Comparison of ENCODE assay signal across 2 cellular contexts in the genomic region with DNA sequence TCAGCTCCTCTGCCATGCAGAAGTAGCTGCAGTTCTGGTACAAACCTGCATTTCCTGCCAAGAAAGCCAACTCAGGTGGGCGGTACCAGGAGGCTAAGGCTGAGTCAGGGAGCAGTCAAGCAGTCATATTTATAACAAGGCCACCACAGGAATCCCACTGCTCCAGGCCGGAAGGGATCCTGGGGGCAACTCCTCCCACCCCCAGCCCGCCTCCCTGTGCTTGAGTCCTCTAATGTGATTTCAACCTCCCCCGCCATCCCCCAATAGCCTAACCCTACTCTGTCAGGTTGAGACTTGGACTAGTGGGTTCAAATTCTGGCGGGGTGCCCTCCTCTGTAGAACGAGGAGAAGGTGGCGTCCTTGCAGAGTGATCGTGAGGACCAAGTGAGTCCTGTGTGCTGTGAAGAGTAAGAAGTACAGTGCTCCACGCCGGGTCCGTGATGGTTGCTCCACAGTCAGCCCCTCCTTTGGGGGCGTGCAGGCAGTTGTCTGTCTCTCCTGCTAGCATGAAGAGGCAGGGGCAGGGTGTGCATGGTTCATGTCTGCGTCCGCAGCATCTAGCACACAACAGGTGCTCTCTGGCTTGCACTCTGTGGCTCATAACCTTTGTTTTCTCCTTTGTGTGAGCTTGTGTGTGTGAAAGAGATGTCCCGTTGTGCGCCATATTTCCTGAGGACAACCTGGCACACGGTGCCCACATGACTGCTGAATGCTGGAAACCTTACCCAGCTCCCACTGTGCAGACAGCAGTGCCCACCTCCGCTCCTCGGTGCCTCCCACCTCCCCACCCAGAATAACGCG.
TF ChIP-seq lines count a peak whose summit lies in the region.

No MANE protein-coding gene starts in this region.

TF ChIP-seq in A549, 52 proteins besides CTCF, POLR2A, EP300 and RAD21 (continued from another document):
- TF ChIP-seq, protein P1, sequence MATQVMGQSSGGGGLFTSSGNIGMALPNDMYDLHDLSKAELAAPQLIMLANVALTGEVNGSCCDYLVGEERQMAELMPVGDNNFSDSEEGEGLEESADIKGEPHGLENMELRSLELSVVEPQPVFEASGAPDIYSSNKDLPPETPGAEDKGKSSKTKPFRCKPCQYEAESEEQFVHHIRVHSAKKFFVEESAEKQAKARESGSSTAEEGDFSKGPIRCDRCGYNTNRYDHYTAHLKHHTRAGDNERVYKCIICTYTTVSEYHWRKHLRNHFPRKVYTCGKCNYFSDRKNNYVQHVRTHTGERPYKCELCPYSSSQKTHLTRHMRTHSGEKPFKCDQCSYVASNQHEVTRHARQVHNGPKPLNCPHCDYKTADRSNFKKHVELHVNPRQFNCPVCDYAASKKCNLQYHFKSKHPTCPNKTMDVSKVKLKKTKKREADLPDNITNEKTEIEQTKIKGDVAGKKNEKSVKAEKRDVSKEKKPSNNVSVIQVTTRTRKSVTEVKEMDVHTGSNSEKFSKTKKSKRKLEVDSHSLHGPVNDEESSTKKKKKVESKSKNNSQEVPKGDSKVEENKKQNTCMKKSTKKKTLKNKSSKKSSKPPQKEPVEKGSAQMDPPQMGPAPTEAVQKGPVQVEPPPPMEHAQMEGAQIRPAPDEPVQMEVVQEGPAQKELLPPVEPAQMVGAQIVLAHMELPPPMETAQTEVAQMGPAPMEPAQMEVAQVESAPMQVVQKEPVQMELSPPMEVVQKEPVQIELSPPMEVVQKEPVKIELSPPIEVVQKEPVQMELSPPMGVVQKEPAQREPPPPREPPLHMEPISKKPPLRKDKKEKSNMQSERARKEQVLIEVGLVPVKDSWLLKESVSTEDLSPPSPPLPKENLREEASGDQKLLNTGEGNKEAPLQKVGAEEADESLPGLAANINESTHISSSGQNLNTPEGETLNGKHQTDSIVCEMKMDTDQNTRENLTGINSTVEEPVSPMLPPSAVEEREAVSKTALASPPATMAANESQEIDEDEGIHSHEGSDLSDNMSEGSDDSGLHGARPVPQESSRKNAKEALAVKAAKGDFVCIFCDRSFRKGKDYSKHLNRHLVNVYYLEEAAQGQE (IDR thresholded peaks at IDR 0.05): no peak
- TF ChIP-seq, protein P2, sequence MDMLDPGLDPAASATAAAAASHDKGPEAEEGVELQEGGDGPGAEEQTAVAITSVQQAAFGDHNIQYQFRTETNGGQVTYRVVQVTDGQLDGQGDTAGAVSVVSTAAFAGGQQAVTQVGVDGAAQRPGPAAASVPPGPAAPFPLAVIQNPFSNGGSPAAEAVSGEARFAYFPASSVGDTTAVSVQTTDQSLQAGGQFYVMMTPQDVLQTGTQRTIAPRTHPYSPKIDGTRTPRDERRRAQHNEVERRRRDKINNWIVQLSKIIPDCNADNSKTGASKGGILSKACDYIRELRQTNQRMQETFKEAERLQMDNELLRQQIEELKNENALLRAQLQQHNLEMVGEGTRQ (IDR thresholded peaks at IDR 0.05): no peak
- no peak for TF ChIP-seq SMC3 (IDR thresholded peaks at IDR 0.05)
- no peak for TF ChIP-seq HOXB13 (CRISPR knock-in tag; IDR thresholded peaks at IDR 0.05; ENCODE audit: low read depth)

TF ChIP-seq in HepG2, 621 proteins besides CTCF, POLR2A, EP300 and RAD21 (continued from another document):
- TF ChIP-seq, protein P2 (IDR thresholded peaks at IDR 0.05; ENCODE audit: low read depth, low read length): no peak
- TF ChIP-seq, protein P2 (CRISPR knock-in tag; IDR thresholded peaks at IDR 0.05; ENCODE audit: borderline replicate concordance): no peak
- TF ChIP-seq ZBTB20 (CRISPR knock-in tag; IDR thresholded peaks at IDR 0.05; ENCODE audit: borderline replicate concordance, low read depth): no peak
- TF ChIP-seq ZNF781 (CRISPR knock-in tag; IDR thresholded peaks at IDR 0.05; ENCODE audit: borderline replicate concordance, not compliant biosample characterization): no peak
- no peak for TF ChIP-seq PCBP1 (IDR thresholded peaks at IDR 0.05; ENCODE audit: borderline replicate concordance, low read depth, low read length)
- TF ChIP-seq, protein P3, sequence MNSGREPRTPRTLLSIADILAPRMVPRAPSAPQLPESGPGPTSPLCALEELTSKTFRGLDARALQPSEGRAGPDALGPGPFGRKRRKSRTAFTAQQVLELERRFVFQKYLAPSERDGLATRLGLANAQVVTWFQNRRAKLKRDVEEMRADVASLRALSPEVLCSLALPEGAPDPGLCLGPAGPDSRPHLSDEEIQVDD (CRISPR knock-in tag; IDR thresholded peaks at IDR 0.05; ENCODE audit: borderline replicate concordance): no peak
- TF ChIP-seq, protein P4, sequence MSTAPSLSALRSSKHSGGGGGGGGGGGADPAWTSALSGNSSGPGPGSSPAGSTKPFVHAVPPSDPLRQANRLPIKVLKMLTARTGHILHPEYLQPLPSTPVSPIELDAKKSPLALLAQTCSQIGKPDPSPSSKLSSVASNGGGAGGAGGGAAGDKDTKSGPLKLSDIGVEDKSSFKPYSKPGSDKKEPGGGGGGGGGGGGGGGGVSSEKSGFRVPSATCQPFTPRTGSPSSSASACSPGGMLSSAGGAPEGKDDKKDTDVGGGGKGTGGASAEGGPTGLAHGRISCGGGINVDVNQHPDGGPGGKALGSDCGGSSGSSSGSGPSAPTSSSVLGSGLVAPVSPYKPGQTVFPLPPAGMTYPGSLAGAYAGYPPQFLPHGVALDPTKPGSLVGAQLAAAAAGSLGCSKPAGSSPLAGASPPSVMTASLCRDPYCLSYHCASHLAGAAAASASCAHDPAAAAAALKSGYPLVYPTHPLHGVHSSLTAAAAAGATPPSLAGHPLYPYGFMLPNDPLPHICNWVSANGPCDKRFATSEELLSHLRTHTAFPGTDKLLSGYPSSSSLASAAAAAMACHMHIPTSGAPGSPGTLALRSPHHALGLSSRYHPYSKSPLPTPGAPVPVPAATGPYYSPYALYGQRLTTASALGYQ (CRISPR knock-in tag; IDR thresholded peaks at IDR 0.05): no peak
- no peak for TF ChIP-seq ATF7 (IDR thresholded peaks at IDR 0.05)
- TF ChIP-seq ATF7 (CRISPR knock-in tag; IDR thresholded peaks at IDR 0.05): no peak
- TF ChIP-seq, protein P5, sequence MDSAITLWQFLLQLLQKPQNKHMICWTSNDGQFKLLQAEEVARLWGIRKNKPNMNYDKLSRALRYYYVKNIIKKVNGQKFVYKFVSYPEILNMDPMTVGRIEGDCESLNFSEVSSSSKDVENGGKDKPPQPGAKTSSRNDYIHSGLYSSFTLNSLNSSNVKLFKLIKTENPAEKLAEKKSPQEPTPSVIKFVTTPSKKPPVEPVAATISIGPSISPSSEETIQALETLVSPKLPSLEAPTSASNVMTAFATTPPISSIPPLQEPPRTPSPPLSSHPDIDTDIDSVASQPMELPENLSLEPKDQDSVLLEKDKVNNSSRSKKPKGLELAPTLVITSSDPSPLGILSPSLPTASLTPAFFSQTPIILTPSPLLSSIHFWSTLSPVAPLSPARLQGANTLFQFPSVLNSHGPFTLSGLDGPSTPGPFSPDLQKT (CRISPR knock-in tag; IDR thresholded peaks at IDR 0.05; ENCODE audit: borderline replicate concordance): no peak
- TF ChIP-seq RORA (CRISPR knock-in tag; IDR thresholded peaks at IDR 0.05): no peak
